Comparison of ENCODE assay signal across 19 cellular contexts in the genomic region with DNA sequence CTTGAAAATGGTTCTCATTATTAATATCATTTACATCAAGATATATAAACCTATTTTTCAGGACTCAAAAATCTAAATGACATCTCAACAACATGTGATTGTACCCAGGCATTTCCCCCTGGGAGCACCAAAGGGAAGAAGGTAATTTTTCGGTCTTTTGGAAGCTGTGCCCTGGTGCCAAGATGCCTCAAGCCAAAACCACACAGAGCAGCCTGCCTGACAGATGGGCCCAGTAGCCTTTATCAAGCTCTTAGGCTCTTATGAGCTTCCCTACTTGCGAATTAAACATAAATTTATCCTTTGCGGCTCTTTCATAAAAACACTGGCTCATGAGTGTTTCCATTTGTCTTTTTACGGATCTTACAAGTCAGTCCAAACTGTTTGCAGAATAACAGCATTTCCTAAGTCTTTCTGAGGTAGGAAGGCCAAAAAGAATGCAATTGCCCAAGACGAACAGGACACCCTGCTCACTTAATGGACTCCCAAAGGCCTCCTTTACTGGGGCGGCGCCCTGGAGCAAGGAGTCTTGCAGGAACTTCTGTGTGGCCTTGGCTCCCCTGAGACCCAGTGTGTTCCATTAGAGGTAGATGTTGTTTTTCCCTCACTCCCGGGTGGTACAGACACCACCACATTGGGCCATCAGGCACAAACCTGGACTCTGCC. TPM values are rescaled to one million over a fixed set of nuclear protein-coding genes. Genes with fewer than 3 reads are reported as not detected.
DNase-seq lines count a peak whose midpoint lies in the region; ATAC-seq and TF ChIP-seq lines count a peak whose summit lies in the region.
"Had no signal": no experiment of that assay in that cellular context is flagged by ENCODE, and none has a peak within 500 bp of the region (broad histone marks: within the 10 kb centered on the region; RNA-seq: fewer than 3 reads in every experiment).

No MANE protein-coding gene starts in this region.

- no peaks in the 10 kb centered on the region for H3K9me3 ChIP-seq in esophagus squamous epithelium
- H3K9me3 ChIP-seq: A549, left lung had no signal

- H3K4me1 Mint-ChIP-seq in activated CD8-positive, alpha-beta memory T cell treated with anti-CD3 and anti-CD28 coated beads, Interleukin-2, amount 10 ng/mL, durations not matched to agents 7 days and 5 days: peaks cover 14% of the 10 kb centered on the region
- H3K4me1 Mint-ChIP-seq in neural crest cell (peaks cover 73% of the 10 kb centered on the region), type B pancreatic cell (ENCODE audit: unreplicated experiment) (peaks cover 36% of the 10 kb centered on the region), endothelial cell (ENCODE audit: unreplicated experiment) (peaks cover 24% of the 10 kb centered on the region)

- peaks cover 0 to 8% (median 0%) of the 10 kb centered on the region in 3 donors for H3K36me3 ChIP-seq in esophagus squamous epithelium

- H3K27ac Mint-ChIP-seq in activated CD8-positive, alpha-beta memory T cell treated with anti-CD3 and anti-CD28 coated beads, Interleukin-2, amount 10 ng/mL, durations not matched to agents 7 days and 5 days: no peak overlapping the region
- no peak overlapping the region for H3K27ac Mint-ChIP-seq in neural crest cell (ENCODE audit: unreplicated experiment)
- H3K27ac Mint-ChIP-seq in type B pancreatic cell: no peak overlapping the region
- H3K27ac Mint-ChIP-seq in endothelial cell (ENCODE audit: unreplicated experiment): no peak overlapping the region
- H3K27ac Mint-ChIP-seq: activated CD4-positive, alpha-beta T cell treated with anti-CD3 and anti-CD28 coated beads, Interleukin-2, amount 10 ng/mL, durations not matched to agents 24 days and 14 days; activated naive CD8-positive, alpha-beta T cell treated with anti-CD3 and anti-CD28 coated beads, Interleukin-2, amount 10 ng/mL, durations not matched to agents 7 days and 5 days; activated T-cell treated with anti-CD3 and anti-CD28 coated beads, Interleukin-2, amount 50 U/mL, for 24 hours; CD4-positive, alpha-beta T cell had no signal

- H3K36me3 Mint-ChIP-seq in activated CD8-positive, alpha-beta memory T cell treated with anti-CD3 and anti-CD28 coated beads, Interleukin-2, amount 10 ng/mL, durations not matched to agents 7 days and 5 days: peaks cover 9% of the 10 kb centered on the region
- peaks cover 4% of the 10 kb centered on the region for H3K36me3 Mint-ChIP-seq in neural crest cell (ENCODE audit: low read depth)
- H3K36me3 Mint-ChIP-seq in type B pancreatic cell: peaks cover 9% of the 10 kb centered on the region
- peaks cover 9% of the 10 kb centered on the region for H3K36me3 Mint-ChIP-seq in endothelial cell (ENCODE audit: low read depth, unreplicated experiment)

- no peak overlapping the region for H3K4me3 Mint-ChIP-seq in activated CD8-positive, alpha-beta memory T cell treated with anti-CD3 and anti-CD28 coated beads, Interleukin-2, amount 10 ng/mL, durations not matched to agents 7 days and 5 days
- H3K4me3 Mint-ChIP-seq in neural crest cell (peak overlapping the region; percentile 66), type B pancreatic cell (no peak overlapping the region), endothelial cell (ENCODE audit: unreplicated experiment) (no peak overlapping the region)
- H3K4me3 Mint-ChIP-seq: activated CD4-positive, alpha-beta T cell treated with anti-CD3 and anti-CD28 coated beads, Interleukin-2, amount 10 ng/mL, durations not matched to agents 24 days and 14 days; activated naive CD8-positive, alpha-beta T cell treated with anti-CD3 and anti-CD28 coated beads, Interleukin-2, amount 10 ng/mL, durations not matched to agents 7 days and 5 days; activated T-cell treated with anti-CD3 and anti-CD28 coated beads, Interleukin-2, amount 50 U/mL, for 24 hours had no signal

- no peaks in the 10 kb centered on the region for H3K9me3 Mint-ChIP-seq in activated CD8-positive, alpha-beta memory T cell treated with anti-CD3 and anti-CD28 coated beads, Interleukin-2, amount 10 ng/mL, durations not matched to agents 7 days and 5 days (ENCODE audit: low read depth)
- H3K9me3 Mint-ChIP-seq in neural crest cell (no peaks in the 10 kb centered on the region), type B pancreatic cell (no peaks in the 10 kb centered on the region), endothelial cell (ENCODE audit: unreplicated experiment) (peaks cover 4% of the 10 kb centered on the region)
- H3K9me3 Mint-ChIP-seq: activated CD4-positive, alpha-beta T cell treated with anti-CD3 and anti-CD28 coated beads, Interleukin-2, amount 10 ng/mL, durations not matched to agents 24 days and 14 days; activated naive CD8-positive, alpha-beta T cell treated with anti-CD3 and anti-CD28 coated beads, Interleukin-2, amount 10 ng/mL, durations not matched to agents 7 days and 5 days; CD4-positive, alpha-beta T cell had no signal

- CTCF ChIA-PET in activated CD8-positive, alpha-beta memory T cell treated with anti-CD3 and anti-CD28 coated beads, Interleukin-2, amount 10 ng/mL, durations not matched to agents 7 days and 5 days (lab: Charles Lee): interaction anchor here (1.1 kb wide), 1 partner anchor 23 kb away, joined by 3 read pairs; no protein-coding TSS in a partner anchor

- no peak for TF ChIP-seq POLR2A in esophagus squamous epithelium (IDR thresholded peaks at IDR 0.05)

- TF ChIP-seq CTCF in esophagus squamous epithelium (IDR thresholded peaks at IDR 0.05) (no peak), neural crest cell (conservative IDR thresholded peaks at IDR 0.05) (no peak), type B pancreatic cell (conservative IDR thresholded peaks at IDR 0.05) (no peak), endothelial cell (IDR thresholded peaks at IDR 0.05; ENCODE audit: unreplicated experiment) (no peak)

- 85 to 91% methylated on average over 7 to 8 of the region's 8 CpGs for WGBS in esophagus squamous epithelium, 2 donors

- peaks cover 7 to 32% (median 22%) of the 10 kb centered on the region in 3 donors for H3K4me1 ChIP-seq in esophagus squamous epithelium

- peak overlapping the region in 3 of 4 donors; percentile 8 to 57 (median 31) for H3K27ac ChIP-seq in esophagus squamous epithelium
- H3K27ac ChIP-seq: A549, KMS-11, left lung, parathyroid adenoma had no signal

- H3K4me3 ChIP-seq in esophagus squamous epithelium: no peak overlapping the region
- H3K4me3 ChIP-seq: A549, left lung had no signal

- no peaks in the 10 kb centered on the region for H3K27me3 Mint-ChIP-seq in activated CD8-positive, alpha-beta memory T cell treated with anti-CD3 and anti-CD28 coated beads, Interleukin-2, amount 10 ng/mL, durations not matched to agents 7 days and 5 days
- H3K27me3 Mint-ChIP-seq in neural crest cell (ENCODE audit: low read depth) (no peaks in the 10 kb centered on the region), type B pancreatic cell (no peaks in the 10 kb centered on the region), endothelial cell (ENCODE audit: unreplicated experiment) (peaks cover 5% of the 10 kb centered on the region)
- H3K27me3 Mint-ChIP-seq: activated CD4-positive, alpha-beta T cell treated with anti-CD3 and anti-CD28 coated beads, Interleukin-2, amount 10 ng/mL, durations not matched to agents 24 days and 14 days; activated naive CD8-positive, alpha-beta T cell treated with anti-CD3 and anti-CD28 coated beads, Interleukin-2, amount 10 ng/mL, durations not matched to agents 7 days and 5 days; activated T-cell treated with anti-CD3 and anti-CD28 coated beads, Interleukin-2, amount 50 U/mL, for 24 hours; CD4-positive, alpha-beta T cell had no signal

- no peak for ATAC-seq in activated CD8-positive, alpha-beta memory T cell treated with anti-CD3 and anti-CD28 coated beads, Interleukin-2, amount 10 ng/mL, durations not matched to agents 7 days and 5 days
- ATAC-seq in HG02870 (IDR thresholded peaks at IDR 0.05; ENCODE audit: unreplicated experiment) (no peak), GM21576 (IDR thresholded peaks at IDR 0.05; ENCODE audit: unreplicated experiment) (no peak)
- ATAC-seq: A549, left lung had no signal

- peak; percentile 28 for DNase-seq in activated CD8-positive, alpha-beta memory T cell treated with anti-CD3 and anti-CD28 coated beads, Interleukin-2, amount 10 ng/mL, durations not matched to agents 7 days and 5 days
- no peak for DNase-seq in activated CD8-positive, alpha-beta memory T cell treated with anti-CD3 and anti-CD28 coated beads, Interleukin-2, amount 50 U/mL, for 4 hours
- DNase-seq in esophagus squamous epithelium (lab: John Stamatoyannopoulos, UW): no peak
- no peak for DNase-seq in neural crest cell (ENCODE audit: low read depth, low spot score)
- DNase-seq in type B pancreatic cell (ENCODE audit: extremely low spot score, unreplicated experiment): peak; percentile 47
- DNase-seq in endothelial cell (ENCODE audit: low spot score): no peak
- DNase-seq: activated CD4-positive, alpha-beta T cell treated with anti-CD3 and anti-CD28 coated beads, Interleukin-2, amount 10 ng/mL, durations not matched to agents 24 days and 14 days; activated naive CD8-positive, alpha-beta T cell treated with anti-CD3 and anti-CD28 coated beads, Interleukin-2, amount 10 ng/mL, durations not matched to agents 7 days and 5 days; activated T-cell treated with anti-CD3 and anti-CD28 coated beads, Interleukin-2, amount 50 U/mL, for 24 hours; CD4-positive, alpha-beta T cell; DMS79; left lung; NCI-H1105 treated with DMSO at 0.1 percent for 48 hours had no signal

- intact Hi-C loops in esophagus squamous epithelium (cut with DNase I): no loop called here

- no peaks in the 10 kb centered on the region for H3K27me3 ChIP-seq in esophagus squamous epithelium
- H3K27me3 ChIP-seq: left lung had no signal

RNA-seq across cellular contexts. Expression of a gene that starts 4.1 kb away (rescaled TPM):
- 1 to 10 TPM; 1.2 to 3.1 TPM for total RNA-seq in activated CD8-positive, alpha-beta memory T cell treated with anti-CD3 and anti-CD28 coated beads, Interleukin-2, amount 10 ng/mL, durations not matched to agents 7 days and 5 days
- 10 to 100 TPM in 1 of 4 donors, 1 to 10 TPM in 3; 1.7 to 22.5 (median 7.4) TPM for total RNA-seq in esophagus squamous epithelium
- 16.4 and 18.6 TPM in 2 replicates for total RNA-seq in neural crest cell
- 22.7 and 27.9 TPM in 2 replicates for total RNA-seq in type B pancreatic cell (ENCODE audit: low replicate concordance)
- total RNA-seq in endothelial cell (ENCODE audit: unreplicated experiment): 9.6 TPM

RNA-seq across cellular contexts. Expression of a gene that starts 23.1 kb away (rescaled TPM):
- under 1 TPM in 1 of 2 experiments, not detected in 1; 0.37 TPM for total RNA-seq in activated CD8-positive, alpha-beta memory T cell treated with anti-CD3 and anti-CD28 coated beads, Interleukin-2, amount 10 ng/mL, durations not matched to agents 7 days and 5 days
- total RNA-seq in esophagus squamous epithelium: 100 to 1,000 TPM in 1 of 4 donors, 10 to 100 TPM in 1, 1 to 10 TPM in 2; 2.5 to 116 (median 27.5) TPM
- 0.50 and 1.1 TPM in 2 replicates for total RNA-seq in neural crest cell
- 25.7 and 53.0 TPM in 2 replicates for total RNA-seq in type B pancreatic cell (ENCODE audit: low replicate concordance)
- total RNA-seq in endothelial cell (ENCODE audit: unreplicated experiment): 22.5 TPM
- total RNA-seq: CD4-positive, alpha-beta T cell had no signal

RNA-seq across cellular contexts. Expression of a gene that starts 44.4 kb away (rescaled TPM):
- not detected for total RNA-seq in activated CD8-positive, alpha-beta memory T cell treated with anti-CD3 and anti-CD28 coated beads, Interleukin-2, amount 10 ng/mL, durations not matched to agents 7 days and 5 days
- total RNA-seq in esophagus squamous epithelium (not detected), neural crest cell (not detected in 2 replicates), type B pancreatic cell (ENCODE audit: low replicate concordance) (0.40 and 1.2 TPM in 2 replicates), endothelial cell (ENCODE audit: unreplicated experiment) (not detected)
- total RNA-seq: activated CD4-positive, alpha-beta T cell treated with anti-CD3 and anti-CD28 coated beads, Interleukin-2, amount 10 ng/mL, durations not matched to agents 24 days and 14 days; activated naive CD8-positive, alpha-beta T cell treated with anti-CD3 and anti-CD28 coated beads, Interleukin-2, amount 10 ng/mL, durations not matched to agents 7 days and 5 days; CD4-positive, alpha-beta T cell; urinary bladder had no signal

RNA-seq across cellular contexts. Expression of a gene that starts 45.2 kb away (rescaled TPM):
- 10 to 100 TPM; 29.5 to 29.6 TPM for total RNA-seq in activated CD8-positive, alpha-beta memory T cell treated with anti-CD3 and anti-CD28 coated beads, Interleukin-2, amount 10 ng/mL, durations not matched to agents 7 days and 5 days
- total RNA-seq in esophagus squamous epithelium (10 to 100 TPM in 2 of 4 donors, 1 to 10 TPM in 2; 3.6 to 14.5 (median 8.0) TPM), neural crest cell (51.0 and 52.8 TPM in 2 replicates), type B pancreatic cell (ENCODE audit: low replicate concordance) (23.5 and 39.0 TPM in 2 replicates), endothelial cell (ENCODE audit: unreplicated experiment) (39.2 TPM)

Comparison
In these comparisons a context has a peak if more than half of its experiments do, and no peak if none do; other contexts are left out.
1. DNase-seq: peak in activated CD8-positive, alpha-beta memory T cell treated with anti-CD3 and anti-CD28 coated beads, Interleukin-2, amount 10 ng/mL, durations not matched to agents 7 days and 5 days (single experiment) and type B pancreatic cell (single experiment); none in activated CD8-positive, alpha-beta memory T cell treated with anti-CD3 and anti-CD28 coated beads, Interleukin-2, amount 50 U/mL, for 4 hours (single experiment), esophagus squamous epithelium (single experiment), neural crest cell (single experiment) and endothelial cell (single experiment).